ENCODE assay signal across 1 cellular context in the genomic region with DNA sequence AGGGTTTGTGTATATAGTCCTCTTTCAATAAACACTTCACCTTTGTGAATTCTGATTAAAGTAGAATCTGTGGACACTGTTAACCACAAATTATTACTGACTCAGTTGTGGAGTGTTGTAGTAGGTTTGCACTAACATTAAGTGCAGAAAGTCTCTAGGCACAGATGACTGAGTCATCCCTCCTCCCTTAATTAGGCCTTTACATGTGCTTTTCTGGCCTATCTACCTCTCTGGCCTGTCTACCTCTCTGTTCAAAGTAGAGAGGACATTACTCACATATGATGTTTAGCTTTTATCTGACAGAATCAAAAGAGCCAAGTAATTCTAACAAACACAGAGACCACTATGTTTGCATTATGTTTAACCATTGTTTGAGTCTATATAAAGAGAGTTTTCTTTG.
TF ChIP-seq lines count a peak whose summit lies in the region.

No MANE protein-coding gene starts in this region.

TF ChIP-seq in GM23338, 12 proteins besides CTCF, POLR2A, EP300 and RAD21 (continued from another document):
- TF ChIP-seq, protein P1, sequence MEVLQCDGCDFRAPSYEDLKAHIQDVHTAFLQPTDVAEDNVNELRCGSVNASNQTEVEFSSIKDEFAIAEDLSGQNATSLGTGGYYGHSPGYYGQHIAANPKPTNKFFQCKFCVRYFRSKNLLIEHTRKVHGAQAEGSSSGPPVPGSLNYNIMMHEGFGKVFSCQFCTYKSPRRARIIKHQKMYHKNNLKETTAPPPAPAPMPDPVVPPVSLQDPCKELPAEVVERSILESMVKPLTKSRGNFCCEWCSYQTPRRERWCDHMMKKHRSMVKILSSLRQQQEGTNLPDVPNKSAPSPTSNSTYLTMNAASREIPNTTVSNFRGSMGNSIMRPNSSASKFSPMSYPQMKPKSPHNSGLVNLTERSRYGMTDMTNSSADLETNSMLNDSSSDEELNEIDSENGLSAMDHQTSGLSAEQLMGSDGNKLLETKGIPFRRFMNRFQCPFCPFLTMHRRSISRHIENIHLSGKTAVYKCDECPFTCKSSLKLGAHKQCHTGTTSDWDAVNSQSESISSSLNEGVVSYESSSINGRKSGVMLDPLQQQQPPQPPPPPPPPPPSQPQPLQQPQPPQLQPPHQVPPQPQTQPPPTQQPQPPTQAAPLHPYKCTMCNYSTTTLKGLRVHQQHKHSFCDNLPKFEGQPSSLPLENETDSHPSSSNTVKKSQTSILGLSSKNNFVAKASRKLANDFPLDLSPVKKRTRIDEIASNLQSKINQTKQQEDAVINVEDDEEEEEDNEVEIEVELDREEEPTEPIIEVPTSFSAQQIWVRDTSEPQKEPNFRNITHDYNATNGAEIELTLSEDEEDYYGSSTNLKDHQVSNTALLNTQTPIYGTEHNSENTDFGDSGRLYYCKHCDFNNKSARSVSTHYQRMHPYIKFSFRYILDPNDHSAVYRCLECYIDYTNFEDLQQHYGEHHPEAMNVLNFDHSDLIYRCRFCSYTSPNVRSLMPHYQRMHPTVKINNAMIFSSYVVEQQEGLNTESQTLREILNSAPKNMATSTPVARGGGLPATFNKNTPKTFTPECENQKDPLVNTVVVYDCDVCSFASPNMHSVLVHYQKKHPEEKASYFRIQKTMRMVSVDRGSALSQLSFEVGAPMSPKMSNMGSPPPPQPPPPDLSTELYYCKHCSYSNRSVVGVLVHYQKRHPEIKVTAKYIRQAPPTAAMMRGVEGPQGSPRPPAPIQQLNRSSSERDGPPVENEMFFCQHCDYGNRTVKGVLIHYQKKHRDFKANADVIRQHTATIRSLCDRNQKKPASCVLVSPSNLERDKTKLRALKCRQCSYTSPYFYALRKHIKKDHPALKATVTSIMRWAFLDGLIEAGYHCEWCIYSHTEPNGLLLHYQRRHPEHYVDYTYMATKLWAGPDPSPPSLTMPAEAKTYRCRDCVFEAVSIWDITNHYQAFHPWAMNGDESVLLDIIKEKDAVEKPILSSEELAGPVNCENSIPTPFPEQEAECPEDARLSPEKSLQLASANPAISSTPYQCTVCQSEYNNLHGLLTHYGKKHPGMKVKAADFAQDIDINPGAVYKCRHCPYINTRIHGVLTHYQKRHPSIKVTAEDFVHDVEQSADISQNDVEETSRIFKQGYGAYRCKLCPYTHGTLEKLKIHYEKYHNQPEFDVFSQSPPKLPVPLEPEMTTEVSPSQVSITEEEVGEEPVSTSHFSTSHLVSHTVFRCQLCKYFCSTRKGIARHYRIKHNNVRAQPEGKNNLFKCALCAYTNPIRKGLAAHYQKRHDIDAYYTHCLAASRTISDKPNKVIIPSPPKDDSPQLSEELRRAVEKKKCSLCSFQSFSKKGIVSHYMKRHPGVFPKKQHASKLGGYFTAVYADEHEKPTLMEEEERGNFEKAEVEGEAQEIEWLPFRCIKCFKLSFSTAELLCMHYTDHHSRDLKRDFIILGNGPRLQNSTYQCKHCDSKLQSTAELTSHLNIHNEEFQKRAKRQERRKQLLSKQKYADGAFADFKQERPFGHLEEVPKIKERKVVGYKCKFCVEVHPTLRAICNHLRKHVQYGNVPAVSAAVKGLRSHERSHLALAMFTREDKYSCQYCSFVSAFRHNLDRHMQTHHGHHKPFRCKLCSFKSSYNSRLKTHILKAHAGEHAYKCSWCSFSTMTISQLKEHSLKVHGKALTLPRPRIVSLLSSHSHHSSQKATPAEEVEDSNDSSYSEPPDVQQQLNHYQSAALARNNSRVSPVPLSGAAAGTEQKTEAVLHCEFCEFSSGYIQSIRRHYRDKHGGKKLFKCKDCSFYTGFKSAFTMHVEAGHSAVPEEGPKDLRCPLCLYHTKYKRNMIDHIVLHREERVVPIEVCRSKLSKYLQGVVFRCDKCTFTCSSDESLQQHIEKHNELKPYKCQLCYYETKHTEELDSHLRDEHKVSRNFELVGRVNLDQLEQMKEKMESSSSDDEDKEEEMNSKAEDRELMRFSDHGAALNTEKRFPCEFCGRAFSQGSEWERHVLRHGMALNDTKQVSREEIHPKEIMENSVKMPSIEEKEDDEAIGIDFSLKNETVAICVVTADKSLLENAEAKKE (CRISPR knock-in tag; IDR thresholded peaks at IDR 0.05): no peak
